In the genomic region with DNA sequence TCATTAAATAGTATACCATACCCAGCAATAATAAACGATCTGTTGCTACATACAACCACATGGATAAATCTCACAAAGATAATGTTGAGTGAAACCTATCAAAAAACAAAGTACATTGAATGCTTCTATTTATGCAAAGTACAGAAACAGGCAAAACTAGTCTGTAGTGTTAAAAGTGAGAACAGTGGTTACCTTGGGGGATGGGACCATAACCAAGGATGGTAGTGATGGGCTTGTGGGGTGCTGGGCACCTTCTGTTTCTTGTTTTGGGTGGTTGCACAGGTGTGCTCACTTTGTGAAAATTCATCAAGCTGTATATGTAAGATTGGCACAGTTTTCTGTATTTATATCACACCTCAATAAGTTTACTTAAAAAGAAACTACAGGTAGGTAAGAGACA, we compare ENCODE assay signal across 17 cellular contexts.
A peak's percentile ranks its signal among the peaks of the same experiment; 100 is the strongest.
DNase-seq lines count a peak whose midpoint lies in the region; ATAC-seq, FAIRE-seq and TF ChIP-seq lines count a peak whose summit lies in the region.
"Had no signal": no experiment of that assay in that cellular context is flagged by ENCODE, and none has a peak within 500 bp of the region (broad histone marks: within the 10 kb centered on the region; RNA-seq: fewer than 3 reads in every experiment).

No MANE protein-coding gene starts in this region.

- H4K20me1 ChIP-seq in GM12878 (ENCODE audit: control insufficient read depth, insufficient read depth) = no peaks in the 10 kb centered on the region

- H3K4me2 ChIP-seq in GM12878 (ENCODE audit: control insufficient read depth, insufficient read depth) = no peak overlapping the region
- H3K4me2 ChIP-seq: A549 had no signal

- H3K9me3 ChIP-seq in GM12878 (replicated peaks; ENCODE audit: control insufficient read depth, insufficient read depth, low read length) = no peaks in the 10 kb centered on the region
- H3K9me3 ChIP-seq: A549 had no signal

- RAD21 ChIA-PET in GM12878 (lab: Charles Lee; ENCODE audit: unreplicated experiment) = interaction anchor here (3.0 kb wide), 1 partner anchor 59 kb away, joined by 14 read pairs; no protein-coding TSS in a partner anchor

- H3K27ac ChIP-seq in GM12878 (ENCODE audit: control insufficient read depth, insufficient read depth) = no peak overlapping the region
- H3K27ac ChIP-seq: A549, RWPE1, SK-N-MC had no signal

- TF ChIP-seq POLR2A in GM12878 (IDR thresholded peaks at IDR 0.05; ENCODE audit: low read depth, low read length) = no peak

- WGBS in GM12878 (ENCODE audit: insufficient coverage, insufficient replicate concordance, low lambda C conversion rate, missing lambda C conversion rate) = 13% methylated on average over 1 of the region's 1 CpG

- no peak overlapping the region for H2AFZ ChIP-seq in GM12878 (ENCODE audit: control insufficient read depth, low read depth, low read length)

- H3K79me2 ChIP-seq in GM12878 (ENCODE audit: control insufficient read depth, insufficient read depth, low read length) = no peaks in the 10 kb centered on the region

- BruUV-seq in GM12878 (replicated peaks; lab: Mats Ljungman, UMichigan) = no TSS peak

- CTCF ChIA-PET in GM12878 (lab: Yijun Ruan, JAX) = interaction anchor here (2.1 to 7.6 kb wide), 4 partner anchors 11 to 77 kb away, joined by 12 to 81 read pairs (median 36); no protein-coding TSS in a partner anchor

- peak; percentile 52 for FAIRE-seq in GM12878 (lab: Jason Lieb, UNC)
- FAIRE-seq: A549, D721Med, GM18507 had no signal

- DNase-seq in GM12878 (ENCODE audit: low read depth, low spot score) (no peak), NCI-H2227 (lab: John Stamatoyannopoulos, UW; ENCODE audit: unreplicated experiment) (no peak)
- DNase-seq: NCI-H187; NK-92 treated with Interleukin-12 subunit alpha and Interleukin-12 subunit beta, amount 100 ng/mL, for 24 hours; SHP77 treated with DMSO at 0.1 percent for 48 hours; SW 1271; T-helper 17 cell had no signal

- H3K4me3 ChIP-seq in GM12878 = no peak overlapping the region
- H3K4me3 ChIP-seq: A549, SK-N-MC had no signal

- POLR2A ChIA-PET in GM12878 (lab: Charles Lee) = no interaction called here

- H3K4me1 ChIP-seq in GM12878 (ENCODE audit: control insufficient read depth, insufficient read depth, low read length) = peaks cover 5% of the 10 kb centered on the region
- H3K4me1 ChIP-seq: A549 had no signal

- in situ Hi-C loops in GM12878 (cut with MboI) = no loop called here

- intact Hi-C loops in GM12878 (cut with micrococcal nuclease; ENCODE audit: unreplicated experiment) = loop anchor here (5.0 kb wide), 1 partner anchor 65 kb away; no protein-coding TSS in a partner anchor

- no peak for TF ChIP-seq CTCF in GM12878 (IDR thresholded peaks at IDR 0.05 in 2 of 3, conservative IDR thresholded peaks at IDR 0.05 in 1 of 3; ENCODE audit: control insufficient read depth in 2 of 3, extremely low read depth in 1 of 3, insufficient read depth in 1 of 3, low read depth in 3 of 3, low read length in 3 of 3)

- no peaks in the 10 kb centered on the region for H3K36me3 ChIP-seq in GM12878 (ENCODE audit: control insufficient read depth in 2 of 2, insufficient read depth in 2 of 2, low read length in 1 of 2)

- TF ChIP-seq EP300 in GM12878 (IDR thresholded peaks at IDR 0.05; ENCODE audit: borderline replicate concordance in 1 of 2, control insufficient read depth in 1 of 2, low read depth in 2 of 2, low read length in 2 of 2) = no peak

- H3K9ac ChIP-seq in GM12878 (ENCODE audit: control insufficient read depth, insufficient read depth, low read length) = no peak overlapping the region

- H3K27me3 ChIP-seq in GM12878 (replicated peaks in 1 of 2; ENCODE audit: control insufficient read depth in 2 of 2, insufficient read depth in 2 of 2, low read length in 1 of 2) = no peaks in the 10 kb centered on the region

- no peak for TF ChIP-seq RAD21 in GM12878 (IDR thresholded peaks at IDR 0.05; ENCODE audit: insufficient read depth, low read depth, low read length)

- ATAC-seq in GM18511 (IDR thresholded peaks at IDR 0.05; ENCODE audit: unreplicated experiment) = peak; percentile 58
- ATAC-seq in GM21390 (IDR thresholded peaks at IDR 0.05; ENCODE audit: unreplicated experiment) = peak; percentile 64
- ATAC-seq in HG02870 (IDR thresholded peaks at IDR 0.05; ENCODE audit: unreplicated experiment) = peak; percentile 42
- ATAC-seq in GM12878 = peak; percentile 46
- ATAC-seq in HG03159 (IDR thresholded peaks at IDR 0.05; ENCODE audit: unreplicated experiment) = no peak
- no peak for ATAC-seq in GM18498 (IDR thresholded peaks at IDR 0.05; ENCODE audit: unreplicated experiment)
- ATAC-seq: A549, T-helper 17 cell had no signal

- SMC1A ChIA-PET in GM12878 (lab: Charles Lee; ENCODE audit: uncharacterized antibody, unreplicated experiment) = interaction anchor here (1.1 to 4.4 kb wide), 3 partner anchors 65 to 106 kb away, joined by 3 to 35 read pairs (median 5); a partner anchor contains a TSS

TF ChIP-seq in GM12878, 131 proteins besides CTCF, POLR2A, EP300 and RAD21:
- TF ChIP-seq ZNF274 (IDR thresholded peaks at IDR 0.05; ENCODE audit: insufficient read depth, insufficient read length) (no peak), SRF (IDR thresholded peaks at IDR 0.05; ENCODE audit: low read depth in 2 of 2, low read length in 2 of 2) (no peak), MYB (IDR thresholded peaks at IDR 0.05; ENCODE audit: borderline replicate concordance, low read depth, low read length) (no peak), DPF2 (IDR thresholded peaks at IDR 0.05) (no peak), SREBF1 (IDR thresholded peaks at IDR 0.05; ENCODE audit: low read length) (no peak), SIX5 (IDR thresholded peaks at IDR 0.05; ENCODE audit: low read depth, low read length, severe bottlenecking) (no peak), KDM1A (IDR thresholded peaks at IDR 0.05; ENCODE audit: borderline replicate concordance) (no peak), SMC3 (IDR thresholded peaks at IDR 0.05; ENCODE audit: borderline replicate concordance, low read length) (no peak), NRF1 (conservative IDR thresholded peaks at IDR 0.05; ENCODE audit: low read depth, low read length) (no peak), NFXL1 (IDR thresholded peaks at IDR 0.05; ENCODE audit: borderline replicate concordance) (no peak), HDAC6 (IDR thresholded peaks at IDR 0.05; ENCODE audit: unreplicated experiment) (no peak), NFYA (IDR thresholded peaks at IDR 0.05; ENCODE audit: borderline replicate concordance, low read depth, low read length) (no peak), HDAC2 (IDR thresholded peaks at IDR 0.05) (no peak), HDGF (IDR thresholded peaks at IDR 0.05) (no peak), TAF1 (IDR thresholded peaks at IDR 0.05; ENCODE audit: borderline replicate concordance, low read depth, low read length) (no peak), KAT2A (conservative IDR thresholded peaks at IDR 0.05; ENCODE audit: control insufficient read depth, low read depth, low read length) (no peak), ASH2L (IDR thresholded peaks at IDR 0.05; ENCODE audit: borderline replicate concordance, low read depth) (no peak), POU2F2 (IDR thresholded peaks at IDR 0.05; ENCODE audit: borderline replicate concordance, low read depth, low read length) (no peak)
- TF ChIP-seq, protein P1, sequence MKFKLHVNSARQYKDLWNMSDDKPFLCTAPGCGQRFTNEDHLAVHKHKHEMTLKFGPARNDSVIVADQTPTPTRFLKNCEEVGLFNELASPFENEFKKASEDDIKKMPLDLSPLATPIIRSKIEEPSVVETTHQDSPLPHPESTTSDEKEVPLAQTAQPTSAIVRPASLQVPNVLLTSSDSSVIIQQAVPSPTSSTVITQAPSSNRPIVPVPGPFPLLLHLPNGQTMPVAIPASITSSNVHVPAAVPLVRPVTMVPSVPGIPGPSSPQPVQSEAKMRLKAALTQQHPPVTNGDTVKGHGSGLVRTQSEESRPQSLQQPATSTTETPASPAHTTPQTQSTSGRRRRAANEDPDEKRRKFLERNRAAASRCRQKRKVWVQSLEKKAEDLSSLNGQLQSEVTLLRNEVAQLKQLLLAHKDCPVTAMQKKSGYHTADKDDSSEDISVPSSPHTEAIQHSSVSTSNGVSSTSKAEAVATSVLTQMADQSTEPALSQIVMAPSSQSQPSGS (IDR thresholded peaks at IDR 0.05; ENCODE audit: low read length) = no peak
- TF ChIP-seq, protein P2, sequence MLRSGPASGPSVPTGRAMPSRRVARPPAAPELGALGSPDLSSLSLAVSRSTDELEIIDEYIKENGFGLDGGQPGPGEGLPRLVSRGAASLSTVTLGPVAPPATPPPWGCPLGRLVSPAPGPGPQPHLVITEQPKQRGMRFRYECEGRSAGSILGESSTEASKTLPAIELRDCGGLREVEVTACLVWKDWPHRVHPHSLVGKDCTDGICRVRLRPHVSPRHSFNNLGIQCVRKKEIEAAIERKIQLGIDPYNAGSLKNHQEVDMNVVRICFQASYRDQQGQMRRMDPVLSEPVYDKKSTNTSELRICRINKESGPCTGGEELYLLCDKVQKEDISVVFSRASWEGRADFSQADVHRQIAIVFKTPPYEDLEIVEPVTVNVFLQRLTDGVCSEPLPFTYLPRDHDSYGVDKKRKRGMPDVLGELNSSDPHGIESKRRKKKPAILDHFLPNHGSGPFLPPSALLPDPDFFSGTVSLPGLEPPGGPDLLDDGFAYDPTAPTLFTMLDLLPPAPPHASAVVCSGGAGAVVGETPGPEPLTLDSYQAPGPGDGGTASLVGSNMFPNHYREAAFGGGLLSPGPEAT (IDR thresholded peaks at IDR 0.05; ENCODE audit: low read depth) = no peak
TF ChIP-seq in GM12878: peak in this region for 0.

Comparison
In these comparisons a context has a peak if more than half of its experiments do, and no peak if none do; other contexts are left out.
1. ATAC-seq: peak in GM18511 (single experiment), GM21390 (single experiment), HG02870 (single experiment) and GM12878 (single experiment); none in HG03159 (single experiment) and GM18498 (single experiment).